In the genomic region with DNA sequence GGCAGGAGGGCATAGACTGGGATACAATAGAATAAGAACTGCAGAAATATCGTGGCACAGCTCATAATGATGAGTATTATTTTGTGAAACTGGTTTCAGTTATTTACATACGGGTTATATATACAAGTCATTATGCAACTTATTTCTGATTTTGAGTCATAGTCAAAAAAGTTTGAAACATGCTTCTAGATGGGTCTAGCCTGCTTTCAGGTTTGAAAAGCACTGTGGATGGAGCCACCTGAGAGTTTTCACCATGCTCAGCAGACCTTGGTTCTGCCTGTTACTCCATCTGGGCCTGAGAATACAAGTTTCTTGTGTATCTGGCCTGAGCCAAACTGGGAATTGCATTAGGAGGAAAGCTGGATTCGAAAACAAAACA, we compare ENCODE assay signal across 11 cellular contexts. TPM values are rescaled to one million over a fixed set of nuclear protein-coding genes. Genes with fewer than 3 reads are reported as not detected.
DNase-seq lines count a peak whose midpoint lies in the region; ATAC-seq and TF ChIP-seq lines count a peak whose summit lies in the region.
"Had no signal": no experiment of that assay in that cellular context is flagged by ENCODE, and none has a peak within 500 bp of the region (broad histone marks: within the 10 kb centered on the region; RNA-seq: fewer than 3 reads in every experiment).

No MANE protein-coding gene starts in this region.

- peaks cover 95% of the 10 kb centered on the region for H3K4me1 Mint-ChIP-seq in activated naive CD4-positive, alpha-beta T cell treated with anti-CD3 and anti-CD28 coated beads, Interleukin-2, amount 10 ng/mL, durations not matched to agents 7 days and 5 days
- H3K4me1 Mint-ChIP-seq in IgD-negative memory B cell = peaks cover 41 to 42% (median 41%) of the 10 kb centered on the region in 3 donors

- POLR2A ChIA-PET in A673 (lab: Charles Lee; ENCODE audit: low non-redundant PET) = no interaction called here

- H3K4me3 ChIP-seq in A673 (ENCODE audit: low read depth, low read length, poor library complexity, severe bottlenecking) = no peak overlapping the region
- H3K4me3 ChIP-seq: heart right ventricle had no signal

- CTCF ChIA-PET in activated naive CD4-positive, alpha-beta T cell treated with anti-CD3 and anti-CD28 coated beads, Interleukin-2, amount 10 ng/mL, durations not matched to agents 7 days and 5 days (lab: Charles Lee) = interaction anchor here (1.2 to 1.8 kb wide), 3 partner anchors 49 to 55 kb away, joined by 4 to 6 read pairs (median 5); no protein-coding TSS in a partner anchor
- CTCF ChIA-PET in A673 (lab: Charles Lee) = no interaction called here

- no TSS peak for BruUV-seq in A673 (replicated peaks; lab: Mats Ljungman, UMichigan)

- peak overlapping the region; percentile 98 for H3K27ac Mint-ChIP-seq in activated naive CD4-positive, alpha-beta T cell treated with anti-CD3 and anti-CD28 coated beads, Interleukin-2, amount 10 ng/mL, durations not matched to agents 7 days and 5 days
- peak overlapping the region; percentile 55 to 93 (median 93) for H3K27ac Mint-ChIP-seq in IgD-negative memory B cell
- H3K27ac Mint-ChIP-seq: nephron progenitor cell had no signal

- no peak overlapping the region for H3K4me3 Mint-ChIP-seq in activated naive CD4-positive, alpha-beta T cell treated with anti-CD3 and anti-CD28 coated beads, Interleukin-2, amount 10 ng/mL, durations not matched to agents 7 days and 5 days
- peak overlapping the region in 2 of 4 donors; percentile 1 to 58 for H3K4me3 Mint-ChIP-seq in IgD-negative memory B cell
- H3K4me3 Mint-ChIP-seq: nephron progenitor cell had no signal

- H3K9me3 ChIP-seq in A673 (ENCODE audit: low read depth, low read length, poor library complexity, severe bottlenecking) = no peaks in the 10 kb centered on the region
- H3K9me3 ChIP-seq: heart right ventricle had no signal

- peak; percentile 51 for ATAC-seq in HG02642 (IDR thresholded peaks at IDR 0.05; ENCODE audit: poor library complexity, unreplicated experiment)
- ATAC-seq: heart right ventricle had no signal

- H3K9me3 Mint-ChIP-seq in activated naive CD4-positive, alpha-beta T cell treated with anti-CD3 and anti-CD28 coated beads, Interleukin-2, amount 10 ng/mL, durations not matched to agents 7 days and 5 days = no peaks in the 10 kb centered on the region
- peaks cover 0 to 2% (median 0%) of the 10 kb centered on the region in 3 donors for H3K9me3 Mint-ChIP-seq in IgD-negative memory B cell
- H3K9me3 Mint-ChIP-seq: nephron progenitor cell had no signal

- H3K27ac ChIP-seq in A673 (ENCODE audit: low read depth, low read length, poor library complexity, severe bottlenecking) = no peak overlapping the region

- H3K36me3 Mint-ChIP-seq in activated naive CD4-positive, alpha-beta T cell treated with anti-CD3 and anti-CD28 coated beads, Interleukin-2, amount 10 ng/mL, durations not matched to agents 7 days and 5 days = peaks cover 80% of the 10 kb centered on the region
- H3K36me3 Mint-ChIP-seq in IgD-negative memory B cell = peaks cover 14% of the 10 kb centered on the region

- no peaks in the 10 kb centered on the region for H3K36me3 ChIP-seq in A673 (ENCODE audit: insufficient read depth, low read length, poor library complexity, severe bottlenecking)

- intact Hi-C loops in A673 (cut with micrococcal nuclease; ENCODE audit: unreplicated experiment) = no loop called here

- TF ChIP-seq CTCF in A673 (conservative IDR thresholded peaks at IDR 0.05; ENCODE audit: low read depth, low read length) = no peak

- no peaks in the 10 kb centered on the region for H3K27me3 Mint-ChIP-seq in activated naive CD4-positive, alpha-beta T cell treated with anti-CD3 and anti-CD28 coated beads, Interleukin-2, amount 10 ng/mL, durations not matched to agents 7 days and 5 days
- H3K27me3 Mint-ChIP-seq in IgD-negative memory B cell = no peaks in the 10 kb centered on the region

- H3K4me1 ChIP-seq in A673 (ENCODE audit: insufficient read depth, low read length, poor library complexity, severe bottlenecking) = peaks cover 10% of the 10 kb centered on the region

- H3K27me3 ChIP-seq in A673 (replicated peaks; ENCODE audit: insufficient read depth, low read depth, low read length, poor library complexity) = no peaks in the 10 kb centered on the region
- H3K27me3 ChIP-seq: heart right ventricle had no signal

- DNase-seq in activated naive CD4-positive, alpha-beta T cell treated with anti-CD3 and anti-CD28 coated beads, Interleukin-2, amount 10 ng/mL, durations not matched to agents 7 days and 5 days = no peak
- DNase-seq in activated naive CD4-positive, alpha-beta T cell treated with Interleukin-2 at 50 U/mL for 16 hours = no peak
- no peak for DNase-seq in cerebellar nuclear complex (lab: John Stamatoyannopoulos, UW)
- DNase-seq in HuH-7 (ENCODE audit: low spot score) = no peak
- no peak for DNase-seq in HuH-7.5 (ENCODE audit: low spot score)
- DNase-seq in A673 (ENCODE audit: low spot score) = no peak
- DNase-seq: activated CD4-positive, alpha-beta T cell treated with anti-CD3 and anti-CD28 coated beads for 1 hour; heart right ventricle; nephron progenitor cell had no signal

RNA-seq across cellular contexts. Expression of gene IL10RA, which starts 12.0 kb away (rescaled TPM):
- 97.1 TPM for polyA plus RNA-seq in IgD-negative memory B cell
- not detected in 2 replicates for total RNA-seq in A673 (2021)
